8 cellular contexts compared by ENCODE assay signal in genomic region chr22:20701680-20702136, GRCh38.
A peak's percentile ranks its signal among the peaks of the same experiment; 100 is the strongest.
DNase-seq lines count a peak whose midpoint lies in the region; ATAC-seq and TF ChIP-seq lines count a peak whose summit lies in the region.
"Not testable (repeated sequence)": the region's sequence is repeated elsewhere in the genome, so short reads cannot be mapped to it uniquely, and the experiment has no call there.

No MANE protein-coding gene starts in this region.

- H3K27ac ChIP-seq in HUES6 (ENCODE audit: low read depth, low read length); neuronal stem cell (replicated peaks; ENCODE audit: low read length): not testable (repeated sequence)
- peak overlapping the region in 3 of 4 donors; percentile 79 to 86 (median 80) for H3K27ac ChIP-seq in upper lobe of left lung

- not testable (repeated sequence) for H3K4me1 ChIP-seq in HUES6 (ENCODE audit: control insufficient read depth, insufficient read depth, low read length); neuronal stem cell (ENCODE audit: control insufficient read depth in 2 of 2, insufficient read depth in 1 of 2, low read depth in 1 of 2, low read length in 2 of 2)
- peaks cover 9 to 17% (median 15%) of the 10 kb centered on the region in 4 donors for H3K4me1 ChIP-seq in upper lobe of left lung

- TF ChIP-seq POLR2A in GM18505 (IDR thresholded peaks at IDR 0.05; ENCODE audit: borderline replicate concordance, extremely low read depth, insufficient read depth, insufficient read length); upper lobe of left lung (IDR thresholded peaks at IDR 0.05): not testable (repeated sequence)

- not testable (repeated sequence) for H3K14ac ChIP-seq in neuronal stem cell (ENCODE audit: low read length)

- H4K8ac ChIP-seq in neuronal stem cell (ENCODE audit: low read depth, low read length), result not testable (repeated sequence)

- H3K9ac ChIP-seq in HUES6 (ENCODE audit: low read length), result peak overlapping the region; percentile 11
- not testable (repeated sequence) for H3K9ac ChIP-seq in neuronal stem cell (ENCODE audit: low read depth, low read length, poor library complexity)

- H3K23ac ChIP-seq in neuronal stem cell (ENCODE audit: low read depth, low read length, poor library complexity), result not testable (repeated sequence)

- not testable (repeated sequence) for H2BK5ac ChIP-seq in neuronal stem cell (ENCODE audit: low read length)

- H3K27ac Mint-ChIP-seq in T-helper 2 cell treated with Interferon-gamma antibody and Interleukin-4, amounts not matched to agents 5 μg/mL and 100 μg/mL, for 36 hours, result peak overlapping the region; percentile 57

- not testable (repeated sequence) for H3K9me3 Mint-ChIP-seq in T-helper 2 cell treated with Interferon-gamma antibody and Interleukin-4, amounts not matched to agents 5 μg/mL and 100 μg/mL, for 36 hours

- ATAC-seq in GM18505 (IDR thresholded peaks at IDR 0.05; ENCODE audit: unreplicated experiment) (peak; percentile 9), left ventricle myocardium superior (peak; percentile 7), upper lobe of left lung (ENCODE audit: low FRiP score in 2 of 2) (peak in 1 of 2 donors; percentile 8)

- H3K4me3 ChIP-seq in HFF-Myc (replicated peaks; ENCODE audit: low read depth, low read length) (peak overlapping the region; percentile 45; the same call in 1 of the 2 replicates), HUES6 (ENCODE audit: low read depth, low read length) (peak overlapping the region; percentile 62), astrocyte of the cerebellum (ENCODE audit: low read depth, low read length) (peak overlapping the region; percentile 48), neuronal stem cell (ENCODE audit: low read length in 2 of 2) (peak overlapping the region; percentile 45 to 58), upper lobe of left lung (peak overlapping the region in 3 of 4 donors; percentile 63 to 70 (median 64))

- WGBS in neuronal stem cell (ENCODE audit: extremely low coverage in 2 of 2, insufficient read length in 2 of 2, insufficient replicate concordance in 1 of 2), 2 donors, result no CpG with 5 or more reads among the region's 21 CpGs
- 12 to 16% methylated on average over 11 of the region's 21 CpGs for WGBS in upper lobe of left lung, 2 donors

- H2BK15ac ChIP-seq in neuronal stem cell (ENCODE audit: low read length), result not testable (repeated sequence)

- H2BK120ac ChIP-seq in neuronal stem cell (ENCODE audit: low read depth, low read length), result not testable (repeated sequence)

- H2AK5ac ChIP-seq in neuronal stem cell (ENCODE audit: low read depth, low read length), result not testable (repeated sequence)

- not testable (repeated sequence) for H3K9me3 ChIP-seq in HUES6 (ENCODE audit: control insufficient read depth, insufficient read depth, low read depth, low read length); neuronal stem cell (replicated peaks in 1 of 2; ENCODE audit: control insufficient read depth in 2 of 2, insufficient read depth in 1 of 2, low read depth in 1 of 2, low read length in 2 of 2); upper lobe of left lung

- DNase-seq in HFF-Myc (ENCODE audit: extremely low read depth, low read depth); T-helper 2 cell treated with Interferon-gamma antibody and Interleukin-4, amounts not matched to agents 5 μg/mL and 100 μg/mL, for 36 hours (ENCODE audit: low spot score); astrocyte of the cerebellum (ENCODE audit: low read depth); left ventricle myocardium superior; neuronal stem cell (ENCODE audit: low spot score); upper lobe of left lung: not testable (repeated sequence)

- not testable (repeated sequence) for H3K18ac ChIP-seq in neuronal stem cell (ENCODE audit: low read length)

- TF ChIP-seq EP300 in upper lobe of left lung (IDR thresholded peaks at IDR 0.05), result not testable (repeated sequence)

- H2AFZ ChIP-seq in neuronal stem cell (ENCODE audit: low read length), result peak overlapping the region; percentile 84

- peak overlapping the region; percentile 89 for H3K4me3 Mint-ChIP-seq in T-helper 2 cell treated with Interferon-gamma antibody and Interleukin-4, amounts not matched to agents 5 μg/mL and 100 μg/mL, for 36 hours

- H3K27me3 ChIP-seq in HUES6 (ENCODE audit: control insufficient read depth, insufficient read depth, low read length), result peaks cover 14% of the 10 kb centered on the region
- not testable (repeated sequence) for H3K27me3 ChIP-seq in neuronal stem cell (ENCODE audit: control insufficient read depth in 3 of 3, insufficient read depth in 3 of 3, low read depth in 1 of 3, low read length in 3 of 3); upper lobe of left lung

- H3K36me3 ChIP-seq in HUES6 (ENCODE audit: control insufficient read depth, insufficient read depth, low read length); neuronal stem cell (replicated peaks in 1 of 2; ENCODE audit: control insufficient read depth in 2 of 2, insufficient read depth in 2 of 2, low read length in 2 of 2); upper lobe of left lung: not testable (repeated sequence)

- H3K4me1 Mint-ChIP-seq in T-helper 2 cell treated with Interferon-gamma antibody and Interleukin-4, amounts not matched to agents 5 μg/mL and 100 μg/mL, for 36 hours (ENCODE audit: low read depth), result not testable (repeated sequence)

- H2BK12ac ChIP-seq in neuronal stem cell (ENCODE audit: low read length), result not testable (repeated sequence)

- not testable (repeated sequence) for H3K4me2 ChIP-seq in neuronal stem cell (ENCODE audit: insufficient read depth, low read length, poor library complexity, severe bottlenecking)

- not testable (repeated sequence) for H3K4ac ChIP-seq in neuronal stem cell (ENCODE audit: low read length)

- not testable (repeated sequence) for H3K36me3 Mint-ChIP-seq in T-helper 2 cell treated with Interferon-gamma antibody and Interleukin-4, amounts not matched to agents 5 μg/mL and 100 μg/mL, for 36 hours (ENCODE audit: low read depth)

- not testable (repeated sequence) for H3K79me1 ChIP-seq in neuronal stem cell (ENCODE audit: low read depth, low read length)

- in situ Hi-C loops in astrocyte of the cerebellum (cut with HindIII; ENCODE audit: low sequenced_read_pairs), result not testable (repeated sequence)

- intact Hi-C loops in left ventricle myocardium superior (cut with micrococcal nuclease), result not testable (repeated sequence)

- H3K27me3 Mint-ChIP-seq in T-helper 2 cell treated with Interferon-gamma antibody and Interleukin-4, amounts not matched to agents 5 μg/mL and 100 μg/mL, for 36 hours (ENCODE audit: low read depth), result peaks cover 11% of the 10 kb centered on the region

- not testable (repeated sequence) for H4K91ac ChIP-seq in neuronal stem cell (ENCODE audit: low read depth, low read length, poor library complexity)

- TF ChIP-seq CTCF in HFF-Myc (IDR thresholded peaks at IDR 0.05; ENCODE audit: low read depth, low read length, missing control alignments); astrocyte of the cerebellum (IDR thresholded peaks at IDR 0.05; ENCODE audit: low read depth, low read length, missing control alignments); upper lobe of left lung (IDR thresholded peaks at IDR 0.05): not testable (repeated sequence)
